22 cellular contexts compared by ENCODE assay signal in the genomic region with DNA sequence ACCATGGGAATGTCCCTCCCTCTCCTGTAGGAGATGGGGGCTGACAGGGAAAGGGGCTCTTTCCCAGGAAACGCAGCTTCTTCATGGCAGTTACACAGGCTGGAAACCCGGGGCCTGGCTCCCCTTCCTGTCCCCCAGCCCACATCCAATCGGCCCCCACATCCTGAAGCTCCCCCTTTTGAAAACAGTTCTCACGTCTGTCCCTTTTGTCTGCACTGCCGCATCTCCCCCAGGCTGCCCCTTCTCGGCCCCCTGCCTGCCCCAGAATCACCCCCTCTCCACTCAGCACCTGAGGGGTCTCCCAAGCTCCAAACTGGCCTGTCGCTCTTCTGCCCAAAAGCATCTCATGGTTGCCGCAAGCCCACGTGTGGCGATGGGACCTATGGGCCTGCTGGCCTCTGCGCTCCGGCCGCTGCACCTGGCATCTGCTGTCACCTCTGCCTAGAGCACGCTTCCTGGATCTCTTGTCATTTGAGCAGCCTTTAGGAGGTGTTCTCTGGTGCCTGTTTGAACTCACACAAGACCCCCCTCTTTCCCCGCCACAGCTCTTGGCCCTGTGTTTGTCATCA. TPM values are rescaled to one million over a fixed set of nuclear protein-coding genes. Genes with fewer than 3 reads are reported as not detected.
DNase-seq lines count a peak whose midpoint lies in the region; ATAC-seq, FAIRE-seq and TF ChIP-seq lines count a peak whose summit lies in the region.
"Had no signal": no experiment of that assay in that cellular context is flagged by ENCODE, and none has a peak within 500 bp of the region (broad histone marks: within the 10 kb centered on the region; RNA-seq: fewer than 3 reads in every experiment).

No MANE protein-coding gene starts in this region.

- H3K9me3 Mint-ChIP-seq in nephron progenitor cell = peaks cover 21% of the 10 kb centered on the region

- peaks cover 8% of the 10 kb centered on the region for H3K36me3 Mint-ChIP-seq in nephron progenitor cell (ENCODE audit: low read depth)
- H3K36me3 Mint-ChIP-seq: CD4-positive, CD25-positive, alpha-beta regulatory T cell had no signal

- H3K4me1 Mint-ChIP-seq in nephron progenitor cell = peaks cover 20% of the 10 kb centered on the region

- no peaks in the 10 kb centered on the region for H3K27me3 Mint-ChIP-seq in nephron progenitor cell (ENCODE audit: low read depth, poor library complexity)
- H3K27me3 Mint-ChIP-seq: CD4-positive, CD25-positive, alpha-beta regulatory T cell had no signal

- H3K9me3 ChIP-seq in tibial nerve = peaks cover 0 to 12% (median 4%) of the 10 kb centered on the region in 4 donors

- H3K4me1 ChIP-seq in tibial nerve = peaks cover 0 to 27% (median 6%) of the 10 kb centered on the region in 4 donors

- TF ChIP-seq CTCF in tibial nerve (IDR thresholded peaks at IDR 0.05) = no peak
- no peak for TF ChIP-seq CTCF in nephron progenitor cell (IDR thresholded peaks at IDR 0.05)

- no peaks in the 10 kb centered on the region for H3K27me3 ChIP-seq in tibial nerve

- no peak overlapping the region for H3K4me3 Mint-ChIP-seq in nephron progenitor cell
- H3K4me3 Mint-ChIP-seq: CD4-positive, CD25-positive, alpha-beta regulatory T cell had no signal

- H3K27ac ChIP-seq in tibial nerve = peak overlapping the region in 3 of 4 donors; percentile 7 to 71 (median 66)
- H3K27ac ChIP-seq: HL-60, RWPE1 had no signal

- TF ChIP-seq POLR2A in tibial nerve (IDR thresholded peaks at IDR 0.05) (no peak), GM12891 (IDR thresholded peaks at IDR 0.05; ENCODE audit: low read depth, low read length) (no peak)

- ATAC-seq in GM18858 (IDR thresholded peaks at IDR 0.05; ENCODE audit: unreplicated experiment) = no peak

- H3K36me3 ChIP-seq in tibial nerve = no peaks in the 10 kb centered on the region

- no peak for TF ChIP-seq EP300 in tibial nerve (IDR thresholded peaks at IDR 0.05)

- FAIRE-seq in GM12891 (lab: Jason Lieb, UNC) = no peak

- 80 to 83% methylated on average over 8 to 11 of the region's 15 CpGs for WGBS in tibial nerve, 2 donors

- H3K4me3 ChIP-seq in tibial nerve = no peak overlapping the region

- DNase-seq in NCI-H82 (lab: John Stamatoyannopoulos, UW) = peak; percentile 70
- DNase-seq in ecto neural progenitor cell (ENCODE audit: low spot score) = peak; percentile 40
- DNase-seq in mesenteric fat pad (ENCODE audit: low spot score) = peak; percentile 67
- no peak for DNase-seq in tibial nerve (ENCODE audit: low spot score in 2 of 2)
- no peak for DNase-seq in nephron progenitor cell
- no peak for DNase-seq in HCEC 1CT
- no peak for DNase-seq in GM12891 (ENCODE audit: insufficient read length, low spot score)
- DNase-seq: CD4-positive, CD25-positive, alpha-beta regulatory T cell; DMS79 treated with DMSO at 0.1 percent for 48 hours; GOT3; KG1; NCI-H1092 treated with DMSO at 0.1 percent for 48 hours; NCI-H1436 treated with DMSO at 0.1 percent for 48 hours; NCI-H1930; NCI-H510A; NK-92 treated with Interleukin-12 subunit alpha and Interleukin-12 subunit beta, amount 100 ng/mL, for 24 hours; SHP77 treated with DMSO at 0.1 percent for 48 hours; SK-N-SH had no signal

- H3K27ac Mint-ChIP-seq in nephron progenitor cell = no peak overlapping the region

TF ChIP-seq in GM12891, 5 proteins besides CTCF, POLR2A, EP300 and RAD21:
- TF ChIP-seq POLR2AphosphoS5 (IDR thresholded peaks at IDR 0.05; ENCODE audit: low read depth, low read length) (no peak), PAX5 (IDR thresholded peaks at IDR 0.05; ENCODE audit: insufficient read depth, low read length, severe bottlenecking) (no peak), SPI1 (IDR thresholded peaks at IDR 0.05; ENCODE audit: low read depth, low read length) (no peak), TAF1 (IDR thresholded peaks at IDR 0.05; ENCODE audit: low read depth, low read length) (no peak), POU2F2 (IDR thresholded peaks at IDR 0.05; ENCODE audit: low read depth, low read length) (no peak)
TF ChIP-seq in GM12891: peak in this region for 0.

RNA-seq across cellular contexts. Expression of a gene that starts 0.9 kb away (rescaled TPM):
- total RNA-seq in mesenteric fat pad (0.42 TPM), tibial nerve (1 to 10 TPM in 1 of 4 donors, under 1 TPM in 1, not detected in 2; 0.66 to 1.6 TPM)
- not detected for polyA plus RNA-seq in GM12891 (2012; ENCODE audit: low read depth, missing spikeins)
- total RNA-seq: CD4-positive, CD25-positive, alpha-beta regulatory T cell; HT1080 had no signal
- polyA plus RNA-seq: CD4-positive, CD25-positive, alpha-beta regulatory T cell; SK-N-SH had no signal

RNA-seq across cellular contexts. Expression of a gene that starts 55.1 kb away (rescaled TPM):
- total RNA-seq in mesenteric fat pad (17.5 TPM), tibial nerve (10 to 100 TPM; 17.2 to 28.8 (median 21.7) TPM)
- polyA plus RNA-seq in GM12891 (2012; ENCODE audit: low read depth, missing spikeins) = 18.1 TPM

Comparison
In these comparisons a context has a peak if more than half of its experiments do, and no peak if none do; other contexts are left out.
1. DNase-seq: peak in NCI-H82 (single experiment), ecto neural progenitor cell (single experiment) and mesenteric fat pad (single experiment); none in tibial nerve (0 of 2), nephron progenitor cell (single experiment), HCEC 1CT (single experiment) and GM12891 (single experiment).